24 cellular contexts compared by ENCODE assay signal in the genomic region with DNA sequence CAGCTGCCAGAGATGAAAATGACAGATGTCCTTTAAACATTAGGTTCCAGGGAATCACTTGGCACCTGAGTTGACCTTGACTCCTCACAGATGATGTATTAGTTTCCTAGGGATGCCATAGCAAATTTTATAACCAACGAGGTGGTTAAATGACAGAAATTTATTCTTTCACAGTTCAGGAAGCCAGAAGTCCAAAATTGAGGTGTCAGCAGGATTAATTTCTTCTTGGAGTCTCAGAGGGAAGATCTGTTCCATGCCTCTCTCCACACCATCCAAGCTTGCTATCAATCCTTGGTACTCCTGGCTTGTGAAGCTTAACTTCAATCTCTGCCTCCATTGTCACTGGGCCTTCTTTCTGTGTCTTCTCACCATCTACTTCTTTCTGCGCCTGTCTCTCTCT.
DNase-seq lines count a peak whose midpoint lies in the region; ATAC-seq, FAIRE-seq and TF ChIP-seq lines count a peak whose summit lies in the region.
"Had no signal": no experiment of that assay in that cellular context is flagged by ENCODE, and none has a peak within 500 bp of the region (broad histone marks: within the 10 kb centered on the region; RNA-seq: fewer than 3 reads in every experiment).

No MANE protein-coding gene starts in this region.

- H2AFZ ChIP-seq in K562 (ENCODE audit: low read depth, low read length): no peak overlapping the region

- CTCF ChIA-PET in A549 (lab: Yijun Ruan, JAX) (no interaction called here), K562 (lab: Yijun Ruan, JAX; ENCODE audit: low intra/inter-chr PET ratio) (no interaction called here)
- CTCF ChIA-PET in CD4-positive, alpha-beta memory T cell (lab: Charles Lee; ENCODE audit: partially characterized antibody): no interaction called here

- peaks cover 10% of the 10 kb centered on the region; the same call in 1 of the 3 replicates for H3K9me3 ChIP-seq in A549
- no peaks in the 10 kb centered on the region for H3K9me3 ChIP-seq in CD4-positive, alpha-beta memory T cell (ENCODE audit: control insufficient read depth in 1 of 2, low read length in 2 of 2)
- H3K9me3 ChIP-seq in K562 (replicated peaks; ENCODE audit: control insufficient read depth, insufficient read depth, low read depth, low read length): peaks cover 16% of the 10 kb centered on the region
- H3K9me3 ChIP-seq: SK-N-SH had no signal

- 29% methylated on average over 2 of the region's 2 CpGs for WGBS in A549 (ENCODE audit: missing lambda C conversion rate)
- 55% methylated on average over 2 of the region's 2 CpGs for WGBS in K562 (ENCODE audit: insufficient coverage, low coverage, missing lambda C conversion rate)

- peaks cover 43% of the 10 kb centered on the region for H3K36me3 Mint-ChIP-seq in activated T-cell treated with anti-CD3 and anti-CD28 coated beads, Interleukin-2, amount 50 U/mL, for 24 hours (ENCODE audit: low read depth)
- H3K36me3 Mint-ChIP-seq in CD4-positive, alpha-beta memory T cell: peaks cover 19 to 21% of the 10 kb centered on the region in 2 donors

- TF ChIP-seq RAD21 in A549 (conservative IDR thresholded peaks at IDR 0.05 in 1 of 2, IDR thresholded peaks at IDR 0.05 in 1 of 2) (no peak), K562 (CRISPR knock-in tag; conservative IDR thresholded peaks at IDR 0.05 in 1 of 2, IDR thresholded peaks at IDR 0.05 in 1 of 2) (no peak)

- no peaks in the 10 kb centered on the region for H4K20me1 ChIP-seq in K562 (replicated peaks; ENCODE audit: control insufficient read depth, insufficient read depth, low read length)

- no peak overlapping the region for H3K27ac ChIP-seq in A549
- H3K27ac ChIP-seq in CD4-positive, alpha-beta memory T cell (ENCODE audit: low read depth, low read length): no peak overlapping the region
- H3K27ac ChIP-seq in K562 (ENCODE audit: extremely low read depth, low read depth, low read length): no peak overlapping the region

- no peaks in the 10 kb centered on the region for H3K9me1 ChIP-seq in K562 (ENCODE audit: control insufficient read depth, insufficient read depth, low read length)

- H3K4me3 Mint-ChIP-seq in activated T-cell treated with anti-CD3 and anti-CD28 coated beads, Interleukin-2, amount 50 U/mL, for 24 hours: no peak overlapping the region
- H3K4me3 Mint-ChIP-seq in CD4-positive, alpha-beta memory T cell: peak overlapping the region in 3 of 8 donors; percentile 51 to 66 (median 52)

- POLR2A ChIA-PET in A549 (lab: Yijun Ruan, JAX): no interaction called here
- POLR2A ChIA-PET in CD4-positive, alpha-beta memory T cell (lab: Charles Lee; ENCODE audit: partially characterized antibody): interaction anchor here (1.2 to 16.5 kb wide), 3 partner anchors 9 to 250 kb away, joined by 5 to 630 read pairs (median 10); a partner anchor contains a TSS
- POLR2A ChIA-PET in K562 (lab: Yijun Ruan, JAX): interaction anchor here (0.7 kb wide), 1 partner anchor 222 kb away, joined by 3 read pairs; no protein-coding TSS in a partner anchor

- TF ChIP-seq CTCF in A549 (IDR thresholded peaks at IDR 0.05) (no peak), K562 (IDR thresholded peaks at IDR 0.05 in 2 of 3, conservative IDR thresholded peaks at IDR 0.05 in 1 of 3; ENCODE audit: insufficient read depth in 2 of 3, low read depth in 1 of 3, low read length in 3 of 3) (no peak)

- in situ Hi-C loops in K562 (cut with MboI): no loop called here

- no peak for DNase-seq in activated T-cell treated with anti-CD3 and anti-CD28 coated beads, Interleukin-2, amount 50 U/mL, for 24 hours
- no peak for DNase-seq in activated T-cell treated with anti-CD3 and anti-CD28 coated beads for 4 hours
- no peak for DNase-seq in A549 (ENCODE audit: low read depth in 1 of 2, low spot score in 1 of 2)
- DNase-seq in CD4-positive, alpha-beta memory T cell: no peak
- DNase-seq in K562 (ENCODE audit: extremely low read depth in 1 of 4, low spot score in 3 of 4): no peak
- DNase-seq: DMS53, EL, GF-D8, IMR-90, MV-4-11, NCI-H1105 treated with DMSO at 0.1 percent for 48 hours, NCI-H2029 treated with DMSO at 0.1 percent for 48 hours, NCI-H226, NCI-H510A treated with DMSO at 0.1 percent for 48 hours, NCI-H748 treated with DMSO at 0.1 percent for 48 hours, SIG-M5, SK-N-SH had no signal

- no peaks in the 10 kb centered on the region for H3K27me3 ChIP-seq in CD4-positive, alpha-beta memory T cell (ENCODE audit: insufficient read depth, low read length)
- no peaks in the 10 kb centered on the region for H3K27me3 ChIP-seq in K562 (ENCODE audit: control insufficient read depth in 2 of 2, insufficient read depth in 2 of 2, low read length in 2 of 2)

- no TSS peak for BruUV-seq in K562 (replicated peaks; lab: Mats Ljungman, UMichigan)

- no peak overlapping the region for H3K4me3 ChIP-seq in A549
- H3K4me3 ChIP-seq in CD4-positive, alpha-beta memory T cell (ENCODE audit: low read length in 2 of 2): no peak overlapping the region
- no peak overlapping the region for H3K4me3 ChIP-seq in K562

- H3K4me2 ChIP-seq in A549 (no peak overlapping the region), K562 (ENCODE audit: insufficient read depth, low read length) (no peak overlapping the region)
- H3K4me2 ChIP-seq: SK-N-SH had no signal

- H3K27me3 Mint-ChIP-seq in activated T-cell treated with anti-CD3 and anti-CD28 coated beads, Interleukin-2, amount 50 U/mL, for 24 hours: no peaks in the 10 kb centered on the region
- H3K27me3 Mint-ChIP-seq in CD4-positive, alpha-beta memory T cell: no peaks in the 10 kb centered on the region

- H3K4me1 ChIP-seq in A549: peaks cover 7% of the 10 kb centered on the region; the same call in 1 of the 3 replicates
- H3K4me1 ChIP-seq in CD4-positive, alpha-beta memory T cell (ENCODE audit: insufficient read depth, low read length): peaks cover 82% of the 10 kb centered on the region
- H3K4me1 ChIP-seq in K562 (replicated peaks in 1 of 2; ENCODE audit: control insufficient read depth in 2 of 2, insufficient read depth in 2 of 2, low read length in 2 of 2): peaks cover 0 to 19% of the 10 kb centered on the region in 2 experiments; a peak in 4 of 5 replicates

- TF ChIP-seq POLR2A in A549 (IDR thresholded peaks at IDR 0.05; ENCODE audit: low read length) (no peak), K562 (conservative IDR thresholded peaks at IDR 0.05) (no peak)

- H3K9me3 Mint-ChIP-seq in activated T-cell treated with anti-CD3 and anti-CD28 coated beads, Interleukin-2, amount 50 U/mL, for 24 hours: peaks cover 42% of the 10 kb centered on the region
- H3K9me3 Mint-ChIP-seq in CD4-positive, alpha-beta memory T cell: peaks cover 0 to 33% (median 23%) of the 10 kb centered on the region in 8 donors

- TF ChIP-seq EP300 in A549 (IDR thresholded peaks at IDR 0.05): no peak
- no peak for TF ChIP-seq EP300 in K562 (IDR thresholded peaks at IDR 0.05; ENCODE audit: low read length)

- peak overlapping the region; percentile 82 for H3K27ac Mint-ChIP-seq in activated T-cell treated with anti-CD3 and anti-CD28 coated beads, Interleukin-2, amount 50 U/mL, for 24 hours
- peak overlapping the region; percentile 13 to 98 (median 93) for H3K27ac Mint-ChIP-seq in CD4-positive, alpha-beta memory T cell

- peaks cover 89% of the 10 kb centered on the region for H3K4me1 Mint-ChIP-seq in activated T-cell treated with anti-CD3 and anti-CD28 coated beads, Interleukin-2, amount 50 U/mL, for 24 hours (ENCODE audit: low read depth)
- peaks cover 69 to 94% (median 83%) of the 10 kb centered on the region in 4 donors for H3K4me1 Mint-ChIP-seq in CD4-positive, alpha-beta memory T cell

- intact Hi-C loops in CD4-positive, alpha-beta memory T cell (cut with micrococcal nuclease): no loop called here
- intact Hi-C loops in K562 (cut with micrococcal nuclease): no loop called here

- FAIRE-seq in A549 (lab: Jason Lieb, UNC) (no peak), K562 (lab: Jason Lieb, UNC) (no peak)
- FAIRE-seq: A204.1, D721Med, H1, HTR-8/SVneo had no signal

- ATAC-seq in A549 (no peak), K562 (no peak), GM18867 (IDR thresholded peaks at IDR 0.05; ENCODE audit: unreplicated experiment) (no peak), HG03460 (IDR thresholded peaks at IDR 0.05; ENCODE audit: unreplicated experiment) (no peak)
- ATAC-seq: HCT116 had no signal

- no peaks in the 10 kb centered on the region for H3K36me3 ChIP-seq in CD4-positive, alpha-beta memory T cell (ENCODE audit: insufficient read depth, low read length)
- no peaks in the 10 kb centered on the region; the same call in 2 of the 3 replicates for H3K36me3 ChIP-seq in K562 (ENCODE audit: control insufficient read depth, insufficient read depth, low read length)

- H3K9ac ChIP-seq in K562 (ENCODE audit: insufficient read depth in 1 of 2, low read depth in 2 of 2, low read length in 2 of 2): no peak overlapping the region
- H3K9ac ChIP-seq: SK-N-SH had no signal

- no peaks in the 10 kb centered on the region for H3K79me2 ChIP-seq in K562 (ENCODE audit: control insufficient read depth, insufficient read depth, low read length)

TF ChIP-seq in A549, 52 proteins besides CTCF, POLR2A, EP300 and RAD21:
- peak; percentile 40 for TF ChIP-seq MAFK (IDR thresholded peaks at IDR 0.05; ENCODE audit: partially characterized antibody)
- TF ChIP-seq RARB (CRISPR knock-in tag; IDR thresholded peaks at IDR 0.05): no peak

TF ChIP-seq in K562, 482 proteins besides CTCF, POLR2A, EP300 and RAD21 (continues in another document):
- TF ChIP-seq MAFK (IDR thresholded peaks at IDR 0.05; ENCODE audit: low read length) (0 out of 2 replicates have a peak, but pooled peaks have one; percentile 15), TOE1 (IDR thresholded peaks at IDR 0.05; ENCODE audit: borderline replicate concordance) (no peak), TOE1 (CRISPR knock-in tag; IDR thresholded peaks at IDR 0.05; ENCODE audit: borderline replicate concordance, low read depth) (no peak), C11orf30 (IDR thresholded peaks at IDR 0.05; ENCODE audit: low read depth) (peak; percentile 68; the same call in 1 of the 2 replicates), ZNF764 (CRISPR knock-in tag; IDR thresholded peaks at IDR 0.05; ENCODE audit: low read depth) (no peak), CTBP1 (IDR thresholded peaks at IDR 0.05; ENCODE audit: borderline replicate concordance) (no peak), MEF2D (tag; conservative IDR thresholded peaks at IDR 0.05; ENCODE audit: low read depth) (no peak), HNRNPLL (IDR thresholded peaks at IDR 0.05; ENCODE audit: low read depth, low read length, poor library complexity, severe bottlenecking) (no peak), MAFG (tag; conservative IDR thresholded peaks at IDR 0.05) (peak; percentile 65), HCFC1 (IDR thresholded peaks at IDR 0.05; ENCODE audit: low read depth, low read length) (no peak)
- TF ChIP-seq, protein P1, sequence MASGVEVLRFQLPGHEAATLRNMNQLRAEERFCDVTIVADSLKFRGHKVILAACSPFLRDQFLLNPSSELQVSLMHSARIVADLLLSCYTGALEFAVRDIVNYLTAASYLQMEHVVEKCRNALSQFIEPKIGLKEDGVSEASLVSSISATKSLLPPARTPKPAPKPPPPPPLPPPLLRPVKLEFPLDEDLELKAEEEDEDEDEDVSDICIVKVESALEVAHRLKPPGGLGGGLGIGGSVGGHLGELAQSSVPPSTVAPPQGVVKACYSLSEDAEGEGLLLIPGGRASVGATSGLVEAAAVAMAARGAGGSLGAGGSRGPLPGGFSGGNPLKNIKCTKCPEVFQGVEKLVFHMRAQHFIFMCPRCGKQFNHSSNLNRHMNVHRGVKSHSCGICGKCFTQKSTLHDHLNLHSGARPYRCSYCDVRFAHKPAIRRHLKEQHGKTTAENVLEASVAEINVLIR (CRISPR knock-in tag; IDR thresholded peaks at IDR 0.05): no peak
